ENCODE assay signal across 14 cellular contexts in genomic region chr14:53571589-53571988, GRCh38.
"Had no signal": no experiment of that assay in that cellular context is flagged by ENCODE, and none has a peak within 500 bp of the region (broad histone marks: within the 10 kb centered on the region; RNA-seq: fewer than 3 reads in every experiment).

No MANE protein-coding gene starts in this region.

- H3K9me3 ChIP-seq: ovary, tibial artery, uterus had no signal

- ATAC-seq: activated CD4-positive, CD25-positive, alpha-beta regulatory T cell treated with anti-CD3 and anti-CD28 coated beads, Interleukin-2, amount 50 U/mL, for 24 hours; left ventricle myocardium superior; stimulated activated effector memory CD8-positive, alpha-beta T cell treated with anti-CD3 and anti-CD28 coated beads, Interleukin-12 subunit alpha, Interleukin-12 subunit beta, amount 100 ng/mL, for 72 hours; T-cell had no signal

- H3K36me3 ChIP-seq: ovary, tibial artery, uterus had no signal

- H3K27me3 ChIP-seq: ovary, tibial artery, uterus had no signal

- H3K4me1 Mint-ChIP-seq: stimulated activated effector memory CD8-positive, alpha-beta T cell treated with anti-CD3 and anti-CD28 coated beads, Interleukin-12 subunit alpha, Interleukin-12 subunit beta, amount 100 ng/mL, for 72 hours; T-cell had no signal

- H3K4me3 ChIP-seq: ovary, tibial artery, uterus had no signal

- DNase-seq: activated naive CD4-positive, alpha-beta T cell; activated T-cell treated with anti-CD3 and anti-CD28 coated beads for 4 hours; aorta; endodermal cell; erythroblast; hypothalamus; left ventricle myocardium superior; ovary; T-cell; T-helper 9 cell; tibial artery had no signal

- H3K27ac Mint-ChIP-seq: endodermal cell; stimulated activated effector memory CD8-positive, alpha-beta T cell treated with anti-CD3 and anti-CD28 coated beads, Interleukin-12 subunit alpha, Interleukin-12 subunit beta, amount 100 ng/mL, for 72 hours; T-cell had no signal

- H3K4me1 ChIP-seq: tibial artery, uterus had no signal

- H3K27ac ChIP-seq: ovary, tibial artery had no signal

- H3K36me3 Mint-ChIP-seq: stimulated activated effector memory CD8-positive, alpha-beta T cell treated with anti-CD3 and anti-CD28 coated beads, Interleukin-12 subunit alpha, Interleukin-12 subunit beta, amount 100 ng/mL, for 72 hours; T-cell had no signal

- H3K4me3 Mint-ChIP-seq: endodermal cell; stimulated activated effector memory CD8-positive, alpha-beta T cell treated with anti-CD3 and anti-CD28 coated beads, Interleukin-12 subunit alpha, Interleukin-12 subunit beta, amount 100 ng/mL, for 72 hours; T-cell had no signal
